ENCODE assay signal across 18 cellular contexts in genomic region chr10:29250066-29250465, GRCh38. TPM values are rescaled to one million over a fixed set of nuclear protein-coding genes. Genes with fewer than 3 reads are reported as not detected.
A peak's percentile ranks its signal among the peaks of the same experiment; 100 is the strongest.
DNase-seq lines count a peak whose midpoint lies in the region; ATAC-seq lines count a peak whose summit lies in the region.
"Had no signal": no experiment of that assay in that cellular context is flagged by ENCODE, and none has a peak within 500 bp of the region (broad histone marks: within the 10 kb centered on the region; RNA-seq: fewer than 3 reads in every experiment).

No MANE protein-coding gene starts in this region.

- no CpG with 5 or more reads among the region's 1 CpG for WGBS in mesendoderm (ENCODE audit: extremely low coverage, insufficient coverage, low lambda C conversion rate)
- 81 to 96% methylated on average over 1 of the region's 1 CpG for WGBS in aorta, 2 donors

- H2BK15ac ChIP-seq in mesendoderm (replicated peaks; ENCODE audit: low read depth) = no peak overlapping the region

- H3K18ac ChIP-seq in mesendoderm (ENCODE audit: low read length) = peak overlapping the region; percentile 32

- intact Hi-C loops in aorta (cut with DNase I) = no loop called here

- peaks cover 2% of the 10 kb centered on the region for H3K9me3 ChIP-seq in aorta (ENCODE audit: control insufficient read depth, low read length)

- H4K8ac ChIP-seq in mesendoderm (ENCODE audit: low read depth, low read length) = no peak overlapping the region

- H3K4me3 ChIP-seq in mesendoderm (ENCODE audit: low read length) (no peak overlapping the region), aorta (ENCODE audit: low read length in 2 of 2) (no peak overlapping the region)
- H3K4me3 ChIP-seq: BLaER1 had no signal

- no peaks in the 10 kb centered on the region for H3K36me3 ChIP-seq in mesendoderm (ENCODE audit: control insufficient read depth, insufficient read depth, low read length)
- no peaks in the 10 kb centered on the region for H3K36me3 ChIP-seq in aorta (ENCODE audit: control insufficient read depth in 1 of 2, insufficient read depth in 2 of 2, low read length in 1 of 2)
- H3K36me3 ChIP-seq: BLaER1 had no signal

- no peaks in the 10 kb centered on the region for H3K27me3 ChIP-seq in mesendoderm (ENCODE audit: insufficient read depth, low read length, poor library complexity)
- H3K27me3 ChIP-seq in aorta (ENCODE audit: control insufficient read depth in 1 of 2, insufficient read depth in 2 of 2, low read length in 1 of 2) = no peaks in the 10 kb centered on the region
- H3K27me3 ChIP-seq: BLaER1 had no signal

- ATAC-seq in aorta (ENCODE audit: low FRiP score) (no peak), HG03196 (IDR thresholded peaks at IDR 0.05; ENCODE audit: unreplicated experiment) (no peak)

- H3K4me2 ChIP-seq in mesendoderm (ENCODE audit: low read length) = no peak overlapping the region
- H3K4me2 ChIP-seq: BLaER1 had no signal

- DNase-seq in SK-MEL-5 (ENCODE audit: low read depth, low spot score) (peak; percentile 60), mesendoderm (no peak), putamen (ENCODE audit: low spot score) (peak; percentile 19), aorta (no peak), NK-92 (lab: John Stamatoyannopoulos, UW; ENCODE audit: unreplicated experiment) (no peak)
- DNase-seq: AML-193; CD4-positive, alpha-beta memory T cell; DMS153; DMS79; GDM1; H9 had no signal

- no peak overlapping the region for H4K5ac ChIP-seq in mesendoderm (ENCODE audit: low read length)

- in situ Hi-C loops in SK-MEL-5 (cut with HindIII; ENCODE audit: low pct_unique_long_range_greater_than_20kb, low sequenced_read_pairs) = no loop called here

- H2BK120ac ChIP-seq in mesendoderm (ENCODE audit: low read depth, low read length) = no peak overlapping the region

- H3K27ac ChIP-seq in mesendoderm (ENCODE audit: low read depth, low read length) (no peak overlapping the region), aorta (ENCODE audit: low read depth in 1 of 2, low read length in 2 of 2) (no peak overlapping the region)
- H3K27ac ChIP-seq: BLaER1, HL-60 had no signal

- H3K4me1 ChIP-seq in mesendoderm (ENCODE audit: control insufficient read depth, low read depth, low read length) (peaks cover 16% of the 10 kb centered on the region), aorta (ENCODE audit: control insufficient read depth in 1 of 2, insufficient read depth in 2 of 2, low read length in 2 of 2) (no peaks in the 10 kb centered on the region)

- no peaks in the 10 kb centered on the region for H3K79me2 ChIP-seq in mesendoderm (ENCODE audit: control insufficient read depth, insufficient read depth, low read length)

- H2BK5ac ChIP-seq in mesendoderm (ENCODE audit: low read length) = no peak overlapping the region

- no peak overlapping the region for H3K4ac ChIP-seq in mesendoderm (ENCODE audit: low read depth, low read length)

- H3K79me1 ChIP-seq in mesendoderm (ENCODE audit: low read length) = no peaks in the 10 kb centered on the region

- no peak overlapping the region for H3K56ac ChIP-seq in mesendoderm (ENCODE audit: low read length)

- H3K9ac ChIP-seq in mesendoderm (ENCODE audit: low read length) = no peak overlapping the region
- H3K9ac ChIP-seq: BLaER1 had no signal

- no peak overlapping the region for H2AK5ac ChIP-seq in mesendoderm (ENCODE audit: low read length)

- no peak overlapping the region for H3K23ac ChIP-seq in mesendoderm (ENCODE audit: low read length)

RNA-seq across cellular contexts. Expression of gene LYZL1, which starts 38.8 kb away (rescaled TPM):
- not detected in 2 replicates for total RNA-seq in SK-MEL-5 (2014; rRNA removed; shearing (Covaris generic))
- polyA plus RNA-seq in SK-MEL-5 (2015; cell fraction: cytosol; rRNA removed) = not detected in 2 replicates
- polyA plus RNA-seq in SK-MEL-5 (2015; cell fraction: nucleus; rRNA removed) = not detected in 2 replicates
- polyA plus RNA-seq in mesendoderm (2013, experiment 1 of 2) = not detected
- not detected for polyA plus RNA-seq in mesendoderm (2013, experiment 2 of 2)
- total RNA-seq in aorta = not detected
- polyA plus RNA-seq in aorta = not detected
- total RNA-seq: CD4-positive, alpha-beta memory T cell; Daoy; H1; H9; HT1080 had no signal
- polyA plus RNA-seq: CD14-positive monocyte; CD4-positive, alpha-beta memory T cell; H1 had no signal

Comparison
In these comparisons a context has a peak if more than half of its experiments do, and no peak if none do; other contexts are left out.
1. DNase-seq: peak in SK-MEL-5 (single experiment) and putamen (single experiment); none in mesendoderm (single experiment), aorta (0 of 2) and NK-92 (single experiment).